9 cellular contexts compared by ENCODE assay signal in the genomic region with DNA sequence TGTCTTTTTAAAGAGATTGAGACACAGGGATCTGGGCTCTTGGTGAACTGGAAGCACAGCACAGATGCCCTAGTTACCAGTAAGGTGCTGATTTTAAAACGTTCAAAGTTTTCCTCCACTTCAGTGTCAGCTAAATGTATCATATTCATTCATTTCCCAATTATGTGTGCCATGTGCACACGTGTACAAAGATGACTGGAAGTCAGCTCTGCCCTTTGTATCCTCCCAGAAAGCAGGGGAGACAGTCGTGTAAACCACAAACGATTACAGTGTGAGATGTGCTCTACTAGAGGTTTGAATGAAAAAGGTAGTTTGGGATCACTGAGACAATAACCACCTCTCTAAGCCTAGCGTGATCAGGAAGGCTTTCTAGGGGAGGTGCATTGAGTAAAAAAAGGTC. TPM values are rescaled to one million over a fixed set of nuclear protein-coding genes. Genes with fewer than 3 reads are reported as not detected.
DNase-seq lines count a peak whose midpoint lies in the region; ATAC-seq and TF ChIP-seq lines count a peak whose summit lies in the region.
"Had no signal": no experiment of that assay in that cellular context is flagged by ENCODE, and none has a peak within 500 bp of the region (broad histone marks: within the 10 kb centered on the region; RNA-seq: fewer than 3 reads in every experiment).

No MANE protein-coding gene starts in this region.

- H3K27me3 Mint-ChIP-seq in activated T-cell treated with anti-CD3 and anti-CD28 coated beads, Interleukin-2, amount 50 U/mL, for 24 hours: peaks cover 4% of the 10 kb centered on the region
- no peaks in the 10 kb centered on the region for H3K27me3 Mint-ChIP-seq in activated naive CD8-positive, alpha-beta T cell treated with anti-CD3 and anti-CD28 coated beads for 36 hours

- H3K4me3 ChIP-seq in thyroid gland (replicated peaks in 1 of 3): peak overlapping the region in 2 of 3 donors; percentile 21 to 60
- H3K4me3 ChIP-seq: SK-N-MC had no signal

- ATAC-seq in left lobe of liver (peak; percentile 5), HG03354 (IDR thresholded peaks at IDR 0.05; ENCODE audit: poor library complexity, severe bottlenecking, unreplicated experiment) (no peak)

- H3K27me3 ChIP-seq in thyroid gland: no peaks in the 10 kb centered on the region

- H3K36me3 ChIP-seq in thyroid gland: peaks cover 0 to 3% of the 10 kb centered on the region in 2 donors

- H3K36me3 Mint-ChIP-seq in activated T-cell treated with anti-CD3 and anti-CD28 coated beads, Interleukin-2, amount 50 U/mL, for 24 hours (ENCODE audit: low read depth): peaks cover 57% of the 10 kb centered on the region
- peaks cover 56% of the 10 kb centered on the region for H3K36me3 Mint-ChIP-seq in activated naive CD8-positive, alpha-beta T cell treated with anti-CD3 and anti-CD28 coated beads for 36 hours

- peak overlapping the region; percentile 91 for H3K27ac Mint-ChIP-seq in activated T-cell treated with anti-CD3 and anti-CD28 coated beads, Interleukin-2, amount 50 U/mL, for 24 hours
- H3K27ac Mint-ChIP-seq in activated naive CD8-positive, alpha-beta T cell treated with anti-CD3 and anti-CD28 coated beads for 36 hours: peak overlapping the region; percentile 90

- H3K9me3 Mint-ChIP-seq in activated T-cell treated with anti-CD3 and anti-CD28 coated beads, Interleukin-2, amount 50 U/mL, for 24 hours: peaks cover 4% of the 10 kb centered on the region
- peaks cover 8% of the 10 kb centered on the region for H3K9me3 Mint-ChIP-seq in activated naive CD8-positive, alpha-beta T cell treated with anti-CD3 and anti-CD28 coated beads for 36 hours

- H3K4me1 Mint-ChIP-seq in activated T-cell treated with anti-CD3 and anti-CD28 coated beads, Interleukin-2, amount 50 U/mL, for 24 hours (ENCODE audit: low read depth): peaks cover 19% of the 10 kb centered on the region
- peaks cover 18% of the 10 kb centered on the region for H3K4me1 Mint-ChIP-seq in activated naive CD8-positive, alpha-beta T cell treated with anti-CD3 and anti-CD28 coated beads for 36 hours

- H3K4me3 Mint-ChIP-seq in activated T-cell treated with anti-CD3 and anti-CD28 coated beads, Interleukin-2, amount 50 U/mL, for 24 hours: peak overlapping the region; percentile 87
- H3K4me3 Mint-ChIP-seq in activated naive CD8-positive, alpha-beta T cell treated with anti-CD3 and anti-CD28 coated beads for 36 hours: peak overlapping the region; percentile 91

- intact Hi-C loops in thyroid gland (cut with DNase I): no loop called here

- H3K4me1 ChIP-seq in thyroid gland: peaks cover 7 to 10% of the 10 kb centered on the region in 2 donors

- H3K9me3 ChIP-seq in thyroid gland: no peaks in the 10 kb centered on the region

- H3K27ac ChIP-seq in thyroid gland: no peak overlapping the region
- H3K27ac ChIP-seq: SK-N-MC had no signal

- 10 to 15% methylated on average over 5 of the region's 5 CpGs for WGBS in thyroid gland, 2 donors

- DNase-seq in activated T-cell treated with anti-CD3 and anti-CD28 coated beads, Interleukin-2, amount 50 U/mL, for 24 hours: no peak
- no peak for DNase-seq in activated T-cell treated with anti-CD3 and anti-CD28 coated beads, Interleukin-2, amount 50 U/mL, for 1 hour
- no peak for DNase-seq in activated naive CD8-positive, alpha-beta T cell treated with anti-CD3 and anti-CD28 coated beads for 36 hours
- DNase-seq in left lobe of liver (ENCODE audit: low spot score) (no peak), thyroid gland (no peak), HT-29 (ENCODE audit: low spot score) (no peak)
- no peak for DNase-seq in stimulated activated CD4-positive, alpha-beta T cell treated with anti-CD3 and anti-CD28 coated beads, Interleukin-4, amount 100 ng/mL, for 24 hours

- no peak for TF ChIP-seq POLR2A in thyroid gland (IDR thresholded peaks at IDR 0.05)

- no peak for TF ChIP-seq CTCF in thyroid gland (IDR thresholded peaks at IDR 0.05)

RNA-seq across cellular contexts. Expression of a gene that starts 0.8 kb away (rescaled TPM):
- total RNA-seq in activated naive CD8-positive, alpha-beta T cell treated with anti-CD3 and anti-CD28 coated beads for 36 hours: 1 to 10 TPM; 4.4 to 4.5 TPM
- 2.2 TPM for total RNA-seq in left lobe of liver
- 10 to 100 TPM in 2 of 4 donors, 1 to 10 TPM in 2; 6.1 to 12.0 (median 10.0) TPM for total RNA-seq in thyroid gland
- not detected in 2 replicates for total RNA-seq in HT-29 (2014; rRNA removed; shearing (Covaris generic))

RNA-seq across cellular contexts. Expression of a gene that starts 29.0 kb away (rescaled TPM):
- 1 to 10 TPM in 1 of 2 experiments, under 1 TPM in 1; 0.94 to 1.6 TPM for total RNA-seq in activated naive CD8-positive, alpha-beta T cell treated with anti-CD3 and anti-CD28 coated beads for 36 hours
- total RNA-seq in left lobe of liver (0.30 TPM), thyroid gland (1 to 10 TPM; 2.8 to 9.2 (median 5.4) TPM)
- not detected in 2 replicates for total RNA-seq in HT-29 (2014; rRNA removed; shearing (Covaris generic))
